ENCODE assay signal across 28 cellular contexts in genomic region chr12:55651314-55651703, GRCh38. TPM values are rescaled to one million over a fixed set of nuclear protein-coding genes. Genes with fewer than 3 reads are reported as not detected.
DNase-seq lines count a peak whose midpoint lies in the region; ATAC-seq, FAIRE-seq and TF ChIP-seq lines count a peak whose summit lies in the region.
"Had no signal": no experiment of that assay in that cellular context is flagged by ENCODE, and none has a peak within 500 bp of the region (broad histone marks: within the 10 kb centered on the region; RNA-seq: fewer than 3 reads in every experiment).

No MANE protein-coding gene starts in this region.

- 72% methylated on average over 5 of the region's 5 CpGs; no CpG with 5 or more reads in 1 of the 2 experiments for WGBS in H1 (ENCODE audit: extremely low coverage in 1 of 2, insufficient coverage in 1 of 2, insufficient read length in 1 of 2, insufficient replicate concordance in 2 of 2, low coverage in 1 of 2, low lambda C conversion rate in 2 of 2, missing lambda C conversion rate in 1 of 2), 2 experiments
- WGBS in small intestine, 3 donors, result 11 to 50% (median 28%) methylated on average over 5 of the region's 5 CpGs
- 54% methylated on average over 5 of the region's 5 CpGs for WGBS in prostate gland

- no peak overlapping the region for H2BK20ac ChIP-seq in H1 (ENCODE audit: low read length)

- intact Hi-C loops in prostate gland (cut with DNase I), result no loop called here

- H2AK5ac ChIP-seq in H1 (ENCODE audit: low read depth, low read length), result no peak overlapping the region

- H3K36me3 ChIP-seq in BLaER1 treated with 17β-estradiol and CSF1 and Interleukin-3, amounts not matched to agents 10 nM and 100 nM, result 0 out of 22 replicates have a peak, but pooled peaks cover 0 to 5% (median 0%) of the 10 kb centered on the region in 11 experiments
- H3K36me3 ChIP-seq in H1 (ENCODE audit: control insufficient read depth in 2 of 4, insufficient read depth in 4 of 4, low read length in 3 of 4) (no peaks in the 10 kb centered on the region; a peak in 1 of 8 replicates), small intestine (ENCODE audit: control insufficient read depth in 2 of 2, insufficient read depth in 2 of 2, low read length in 2 of 2) (no peaks in the 10 kb centered on the region), prostate gland (no peaks in the 10 kb centered on the region)

- peaks cover 0 to 40% (median 0%) of the 10 kb centered on the region in 10 experiments; a peak in 7 of 20 replicates for H3K4me1 ChIP-seq in BLaER1 treated with 17β-estradiol and CSF1 and Interleukin-3, amounts not matched to agents 10 nM and 100 nM
- H3K4me1 ChIP-seq in H1 (replicated peaks in 1 of 4; ENCODE audit: control insufficient read depth in 3 of 4, insufficient read depth in 4 of 4, low read length in 3 of 4) (peaks cover 0 to 5% (median 3%) of the 10 kb centered on the region in 4 experiments; a peak in 5 of 7 replicates), small intestine (ENCODE audit: control insufficient read depth in 2 of 2, insufficient read depth in 1 of 2, low read depth in 1 of 2, low read length in 1 of 2) (no peaks in the 10 kb centered on the region), prostate gland (replicated peaks) (no peaks in the 10 kb centered on the region)

- no peak overlapping the region for H3K56ac ChIP-seq in H1 (replicated peaks; ENCODE audit: insufficient read length, low read depth, low read length)

- no peaks in the 10 kb centered on the region for H4K20me1 ChIP-seq in BLaER1 treated with 17β-estradiol and CSF1 and Interleukin-3, amounts not matched to agents 10 nM and 100 nM
- no peaks in the 10 kb centered on the region for H4K20me1 ChIP-seq in H1 (replicated peaks in 1 of 2; ENCODE audit: control insufficient read depth in 1 of 2, insufficient read depth in 2 of 2, low read length in 2 of 2)

- no peak overlapping the region for H2BK5ac ChIP-seq in H1 (ENCODE audit: low read depth, low read length)

- no peak overlapping the region; the same call in 1 of the 2 replicates for H3K18ac ChIP-seq in H1 (ENCODE audit: extremely low read depth, low read length)

- H3K27ac ChIP-seq in BLaER1 treated with 17β-estradiol and CSF1 and Interleukin-3, amounts not matched to agents 10 nM and 100 nM, result peak overlapping the region in 6 of 11 experiments; percentile 8 to 87 (median 66); a peak in 9 of 22 replicates
- peak overlapping the region; percentile 69 for H3K27ac ChIP-seq in HL-60 (replicated peaks)
- no peak overlapping the region for H3K27ac ChIP-seq in H1 (ENCODE audit: low read depth, low read length)
- peak overlapping the region; percentile 72 to 84 for H3K27ac ChIP-seq in small intestine (ENCODE audit: low read depth in 1 of 2, low read length in 1 of 2)
- H3K27ac ChIP-seq in prostate gland, result no peak overlapping the region
- H3K27ac ChIP-seq: C4-2B, KMS-11 had no signal

- H3K9me3 ChIP-seq in BLaER1 treated with 17β-estradiol and CSF1 and Interleukin-3, amounts not matched to agents 10 nM and 100 nM (replicated peaks in 1 of 11), result peaks cover 43 to 71% (median 61%) of the 10 kb centered on the region in 11 experiments
- H3K9me3 ChIP-seq in H1 (ENCODE audit: insufficient read depth in 2 of 2, low read depth in 1 of 2, low read length in 1 of 2) (peaks cover 8 to 14% of the 10 kb centered on the region in 2 experiments; a peak in 3 of 4 replicates), small intestine (ENCODE audit: control insufficient read depth, low read depth) (no peaks in the 10 kb centered on the region), prostate gland (no peaks in the 10 kb centered on the region)
- H3K9me3 ChIP-seq: SK-N-SH had no signal

- no peak for DNase-seq in HL-60 (ENCODE audit: low read depth in 1 of 2, low spot score in 1 of 2)
- no peak for DNase-seq in H1 (ENCODE audit: low read depth in 1 of 2, low spot score in 2 of 2)
- DNase-seq in small intestine, result peak; percentile 81
- DNase-seq in GM19239 (ENCODE audit: insufficient read length, low spot score), result no peak
- DNase-seq in prostate gland (ENCODE audit: low spot score), result no peak
- no peak for DNase-seq in dermis blood vessel endothelial cell
- DNase-seq: AML-193, DMS53, NCI-H1105 treated with DMSO at 0.1 percent for 48 hours, NCI-H1694, NCI-H2081, NCI-H2171, NCI-H345, NCI-H524, NCI-H774, PC-3, RPMI8226, SHP77 treated with DMSO at 0.1 percent for 48 hours, SK-N-SH had no signal

- no peak for ATAC-seq in HG02870 (IDR thresholded peaks at IDR 0.05; ENCODE audit: unreplicated experiment)
- ATAC-seq: PC-3 had no signal

- H2BK15ac ChIP-seq in H1 (ENCODE audit: low read length), result no peak overlapping the region

- FAIRE-seq in H1 (lab: Jason Lieb, UNC) (no peak), small intestine (lab: Jason Lieb, UNC) (no peak), GM19239 (lab: Jason Lieb, UNC) (no peak)
- FAIRE-seq: D721Med, H54 had no signal

- H3K4me3 ChIP-seq in BLaER1 treated with 17β-estradiol and CSF1 and Interleukin-3, amounts not matched to agents 10 nM and 100 nM, result peak overlapping the region in 3 of 10 experiments; percentile 3 to 44 (median 15); a peak in 2 of 20 replicates
- no peak overlapping the region for H3K4me3 ChIP-seq in HL-60 (replicated peaks; ENCODE audit: insufficient read depth, low read length)
- no peak overlapping the region for H3K4me3 ChIP-seq in H1 (ENCODE audit: extremely low read depth in 1 of 4, insufficient read depth in 2 of 4, low read depth in 3 of 4, low read length in 4 of 4)
- no peak overlapping the region for H3K4me3 ChIP-seq in small intestine (ENCODE audit: low read depth in 1 of 2, low read length in 2 of 2)
- H3K4me3 ChIP-seq in prostate gland, result no peak overlapping the region

- H3K9ac ChIP-seq in BLaER1 treated with 17β-estradiol and CSF1 and Interleukin-3, amounts not matched to agents 10 nM and 100 nM, result 0 out of 22 replicates have a peak overlapping the region, but pooled peaks of 1 of the 11 experiments have one; percentile 6
- no peak overlapping the region for H3K9ac ChIP-seq in H1 (replicated peaks in 1 of 4; ENCODE audit: extremely low read depth in 1 of 4, low read depth in 3 of 4, low read length in 3 of 4)
- H3K9ac ChIP-seq: KMS-11, SK-N-SH had no signal

- no peaks in the 10 kb centered on the region for H3K79me1 ChIP-seq in H1 (ENCODE audit: low read depth, low read length)

- H4K91ac ChIP-seq in H1 (replicated peaks; ENCODE audit: insufficient read length, low read length), result no peak overlapping the region

- H4K8ac ChIP-seq in H1 (ENCODE audit: extremely low read depth, insufficient read depth, low read length), result no peak overlapping the region

- POLR2A ChIA-PET in H1 (lab: Charles Lee; ENCODE audit: partially characterized antibody), result no interaction called here

- no peak overlapping the region for H3K14ac ChIP-seq in H1 (ENCODE audit: insufficient read length)

- H3K79me2 ChIP-seq in H1 (ENCODE audit: control insufficient read depth in 1 of 2, insufficient read depth in 2 of 2, low read length in 2 of 2), result no peaks in the 10 kb centered on the region

- H3K4me2 ChIP-seq in BLaER1 treated with 17β-estradiol and CSF1 and Interleukin-3, amounts not matched to agents 10 nM and 100 nM, result peak overlapping the region in 3 of 11 experiments; percentile 26 to 56 (median 31); a peak in 4 of 22 replicates
- H3K4me2 ChIP-seq in H1 (ENCODE audit: insufficient read depth in 1 of 2, low read depth in 2 of 2, low read length in 2 of 2), result no peak overlapping the region
- H3K4me2 ChIP-seq: KMS-11, SK-N-SH had no signal

- no peak for TF ChIP-seq EP300 in H1 (IDR thresholded peaks at IDR 0.05; ENCODE audit: borderline replicate concordance in 1 of 2, low read depth in 2 of 2, low read length in 2 of 2)

- TF ChIP-seq CTCF in HL-60 (IDR thresholded peaks at IDR 0.05; ENCODE audit: insufficient read depth, low read length), result no peak
- no peak for TF ChIP-seq CTCF in H1 (IDR thresholded peaks at IDR 0.05; ENCODE audit: control extremely low read depth in 1 of 3, insufficient read depth in 1 of 3, low read depth in 1 of 3, low read length in 3 of 3)
- no peak for TF ChIP-seq CTCF in prostate gland (IDR thresholded peaks at IDR 0.05)

- H3K4ac ChIP-seq in H1 (replicated peaks; ENCODE audit: insufficient read length, low read depth, low read length), result no peak overlapping the region

- TF ChIP-seq POLR2A in H1 (IDR thresholded peaks at IDR 0.05; ENCODE audit: control extremely low read depth in 1 of 2, low read depth in 2 of 2, low read length in 2 of 2) (no peak), prostate gland (IDR thresholded peaks at IDR 0.05) (no peak)

- H3K23me2 ChIP-seq in H1 (ENCODE audit: low read depth, low read length), result no peaks in the 10 kb centered on the region

- no peak overlapping the region for H2BK120ac ChIP-seq in H1 (replicated peaks; ENCODE audit: low read depth, low read length)

- no peak for TF ChIP-seq RAD21 in H1 (IDR thresholded peaks at IDR 0.05 in 1 of 2, conservative IDR thresholded peaks at IDR 0.05 in 1 of 2; ENCODE audit: low read depth in 2 of 2, low read length in 2 of 2)

- no peak overlapping the region for H4K5ac ChIP-seq in H1 (ENCODE audit: insufficient read length, low read depth, low read length)

- CTCF ChIA-PET in H1 (lab: Charles Lee; ENCODE audit: partially characterized antibody), result no interaction called here

- 0 out of 2 replicates have a peak overlapping the region, but pooled peaks have one; percentile 29 for H2AFZ ChIP-seq in H1 (ENCODE audit: low read length)

- H2BK12ac ChIP-seq in H1 (ENCODE audit: low read depth, low read length), result no peak overlapping the region

- no peaks in the 10 kb centered on the region for H3K27me3 ChIP-seq in BLaER1 treated with 17β-estradiol and CSF1 and Interleukin-3, amounts not matched to agents 10 nM and 100 nM
- H3K27me3 ChIP-seq in HL-60 (ENCODE audit: insufficient read depth, poor library complexity, severe bottlenecking), result no peaks in the 10 kb centered on the region
- H3K27me3 ChIP-seq in H1 (replicated peaks in 1 of 4; ENCODE audit: control insufficient read depth in 3 of 4, extremely low read depth in 1 of 4, insufficient read depth in 3 of 4, low read length in 3 of 4), result no peaks in the 10 kb centered on the region
- H3K27me3 ChIP-seq in small intestine (ENCODE audit: control insufficient read depth in 2 of 2, insufficient read depth in 2 of 2, low read length in 2 of 2), result no peaks in the 10 kb centered on the region
- no peaks in the 10 kb centered on the region for H3K27me3 ChIP-seq in prostate gland (replicated peaks; ENCODE audit: insufficient read depth)

- no peak overlapping the region for H3K23ac ChIP-seq in H1 (ENCODE audit: insufficient read length)

RNA-seq across cellular contexts. Expression of gene OR10P1, which starts 14.6 kb away (rescaled TPM):
- not detected in 2 replicates for total RNA-seq in H1 (2021; fragmentation: NEBNext Ultra II Directional; extraction: Animal tissue kit (Norgen Biotek cat#: 25700))
- polyA plus RNA-seq in H1 (2011; rRNA removed) (not detected in 2 replicates), small intestine (not detected)
- not detected for polyA plus RNA-seq in H1 (2011; cell fraction: cytosol; rRNA removed)
- polyA plus RNA-seq in H1 (2011; cell fraction: nucleus; rRNA removed), result not detected
- not detected in 4 replicates for polyA plus RNA-seq in H1 (2012, experiment 1 of 2)
- polyA plus RNA-seq in H1 (2012, experiment 2 of 2), result not detected
- not detected for polyA plus RNA-seq in H1 (2013, experiment 1 of 2)
- polyA plus RNA-seq in H1 (2013, experiment 2 of 2), result not detected
- not detected in 2 replicates for polyA minus RNA-seq in H1 (2011; rRNA and poly(A)+ RNA removed)
- polyA minus RNA-seq in H1 (2011; cell fraction: cytosol; rRNA and poly(A)+ RNA removed), result not detected
- not detected for polyA minus RNA-seq in H1 (2011; cell fraction: nucleus; rRNA and poly(A)+ RNA removed)
- total RNA-seq in prostate gland (not detected), dermis blood vessel endothelial cell (not detected in 2 replicates)
- total RNA-seq: A172, HT1080, PC-3 had no signal
- polyA plus RNA-seq: AG04450, SK-N-SH had no signal

RNA-seq across cellular contexts. Expression of gene ITGA7, which starts 56.4 kb away (rescaled TPM):
- total RNA-seq in H1 (2021; fragmentation: NEBNext Ultra II Directional; extraction: Animal tissue kit (Norgen Biotek cat#: 25700)), result 76.4 and 86.1 TPM in 2 replicates
- polyA plus RNA-seq in H1 (2011; rRNA removed) (57.6 and 81.5 TPM in 2 replicates), small intestine (10 to 100 TPM in 2 of 3 donors, 1 to 10 TPM in 1; 6.3 to 81.6 (median 24.4) TPM)
- 83.6 TPM for polyA plus RNA-seq in H1 (2011; cell fraction: cytosol; rRNA removed)
- polyA plus RNA-seq in H1 (2011; cell fraction: nucleus; rRNA removed), result 576 TPM
- 88.5 to 116 TPM (median 98.2 TPM) in 4 replicates for polyA plus RNA-seq in H1 (2012, experiment 1 of 2)
- 49.5 TPM for polyA plus RNA-seq in H1 (2012, experiment 2 of 2)
- 53.7 TPM for polyA plus RNA-seq in H1 (2013, experiment 1 of 2)
- 44.3 TPM for polyA plus RNA-seq in H1 (2013, experiment 2 of 2)
- polyA minus RNA-seq in H1 (2011; rRNA and poly(A)+ RNA removed), result 39.1 and 41.6 TPM in 2 replicates
- polyA minus RNA-seq in H1 (2011; cell fraction: cytosol; rRNA and poly(A)+ RNA removed), result 30.8 TPM
- 103 TPM for polyA minus RNA-seq in H1 (2011; cell fraction: nucleus; rRNA and poly(A)+ RNA removed)
- total RNA-seq in prostate gland (10 to 100 TPM; 17.4 to 37.0 TPM), dermis blood vessel endothelial cell (0.42 and 0.68 TPM in 2 replicates)

Comparison
In these comparisons a context has a peak if more than half of its experiments do, and no peak if none do; other contexts are left out.
1. H3K27ac ChIP-seq: peak in BLaER1 treated with 17β-estradiol and CSF1 and Interleukin-3, amounts not matched to agents 10 nM and 100 nM (6 of 11), HL-60 (single experiment) and small intestine (2 of 2); none in H1 (single experiment) and prostate gland (0 of 2).
2. RNA of gene ITGA7, which starts 56.4 kb away (total RNA-seq): 76.4 to 86.1 TPM in H1 and 17.4 to 37.0 TPM in prostate gland; 0.42 to 0.68 TPM in dermis blood vessel endothelial cell; every median in the first group is over 10 times any median in the second.